Comparison of ENCODE assay signal across 34 cellular contexts in genomic region chr4:89351201-89351600, GRCh38. TPM values are rescaled to one million over a fixed set of nuclear protein-coding genes. Genes with fewer than 3 reads are reported as not detected.
"Had no signal": no experiment of that assay in that cellular context is flagged by ENCODE, and none has a peak within 500 bp of the region (broad histone marks: within the 10 kb centered on the region; RNA-seq: fewer than 3 reads in every experiment).

No MANE protein-coding gene starts in this region.

- H3K9me3 ChIP-seq: MG63 had no signal

- H3K27me3 ChIP-seq: MG63 had no signal

- H3K36me3 ChIP-seq: MG63 had no signal

- DNase-seq: Karpas-422, Kasumi-1, MG63, MM.1S, MV-4-11, NCI-H1048, NCI-H1092, NCI-H1092 treated with DMSO at 0.1 percent for 48 hours, NCI-H1105, NCI-H1105 treated with DMSO at 0.1 percent for 48 hours, NCI-H1417 treated with DMSO at 0.1 percent for 48 hours, NCI-H1436, NCI-H1436 treated with DMSO at 0.1 percent for 48 hours, NCI-H146, NCI-H1694, NCI-H1694 treated with DMSO at 0.1 percent for 48 hours, NCI-H187, NCI-H187 treated with DMSO at 0.1 percent for 48 hours, NCI-H1930, NCI-H2029, NCI-H2029 treated with DMSO at 0.1 percent for 48 hours, NCI-H2081, NCI-H2081 treated with DMSO at 0.1 percent for 48 hours, NCI-H2107, NCI-H2171, NCI-H2171 treated with DMSO at 0.1 percent for 48 hours, NCI-H2227 treated with DMSO at 0.1 percent for 48 hours, NCI-H226, NCI-H345, NCI-H446, NCI-H446 treated with DMSO at 0.1 percent for 48 hours, NCI-H510A, NCI-H510A treated with DMSO at 0.1 percent for 48 hours had no signal

- H3K4me3 ChIP-seq: MG63 had no signal

RNA-seq across cellular contexts. Expression of gene GPRIN3, which starts 43.6 kb away (rescaled TPM):
- total RNA-seq: MCF 10A had no signal
